In genomic region chr11:116062526-116063171, GRCh38 we compare ENCODE assay signal across 11 cellular contexts.
DNase-seq lines count a peak whose midpoint lies in the region; TF ChIP-seq lines count a peak whose summit lies in the region.
"Had no signal": no experiment of that assay in that cellular context is flagged by ENCODE, and none has a peak within 500 bp of the region (broad histone marks: within the 10 kb centered on the region; RNA-seq: fewer than 3 reads in every experiment).

No MANE protein-coding gene starts in this region.

- H3K27ac ChIP-seq in vagina: no peak overlapping the region
- H3K27ac ChIP-seq: ovary, testis had no signal

- H3K4me3 ChIP-seq in vagina: no peak overlapping the region
- H3K4me3 ChIP-seq: ovary, testis had no signal

- H3K4me3 Mint-ChIP-seq in T-helper 2 cell treated with Interferon-gamma antibody and Interleukin-4, amounts not matched to agents 5 μg/mL and 100 μg/mL, for 36 hours: no peak overlapping the region
- H3K4me3 Mint-ChIP-seq: activated T-cell treated with anti-CD3 and anti-CD28 coated beads, Interleukin-2, amount 50 U/mL, for 4 hours had no signal

- peaks cover 2% of the 10 kb centered on the region for H3K27me3 Mint-ChIP-seq in T-helper 2 cell treated with Interferon-gamma antibody and Interleukin-4, amounts not matched to agents 5 μg/mL and 100 μg/mL, for 36 hours (ENCODE audit: low read depth)

- peaks cover 6% of the 10 kb centered on the region for H3K4me1 Mint-ChIP-seq in T-helper 2 cell treated with Interferon-gamma antibody and Interleukin-4, amounts not matched to agents 5 μg/mL and 100 μg/mL, for 36 hours (ENCODE audit: low read depth)

- DNase-seq in DMS153 (lab: John Stamatoyannopoulos, UW) (peak; percentile 69), M059J (ENCODE audit: low read depth) (peak; percentile 29), NCI-H774 (lab: John Stamatoyannopoulos, UW) (peak; percentile 81), islet precursor cell (peak; percentile 94), SIG-M5 treated with dmso at 0.1 percent for 504 hours (lab: John Stamatoyannopoulos, UW; ENCODE audit: unreplicated experiment) (no peak), vagina (ENCODE audit: extremely low spot score in 2 of 2) (no peak), amniotic stem cell (lab: John Stamatoyannopoulos, UW) (no peak)
- no peak for DNase-seq in T-helper 2 cell treated with Interferon-gamma antibody and Interleukin-4, amounts not matched to agents 5 μg/mL and 100 μg/mL, for 36 hours (ENCODE audit: low spot score)
- DNase-seq: activated T-cell treated with anti-CD3 and anti-CD28 coated beads, Interleukin-2, amount 50 U/mL, for 4 hours; ovary; testis had no signal

- H3K9me3 ChIP-seq in vagina: no peaks in the 10 kb centered on the region
- H3K9me3 ChIP-seq: ovary, testis had no signal

- TF ChIP-seq POLR2A in vagina (IDR thresholded peaks at IDR 0.05): no peak

- H3K36me3 ChIP-seq in vagina: no peaks in the 10 kb centered on the region
- H3K36me3 ChIP-seq: ovary had no signal

- H3K27me3 ChIP-seq in vagina: no peaks in the 10 kb centered on the region
- H3K27me3 ChIP-seq: ovary, testis had no signal

- H3K27ac Mint-ChIP-seq in T-helper 2 cell treated with Interferon-gamma antibody and Interleukin-4, amounts not matched to agents 5 μg/mL and 100 μg/mL, for 36 hours: no peak overlapping the region

- no peak for TF ChIP-seq CTCF in vagina (IDR thresholded peaks at IDR 0.05)

- no peaks in the 10 kb centered on the region for H3K9me3 Mint-ChIP-seq in T-helper 2 cell treated with Interferon-gamma antibody and Interleukin-4, amounts not matched to agents 5 μg/mL and 100 μg/mL, for 36 hours
- H3K9me3 Mint-ChIP-seq: activated T-cell treated with anti-CD3 and anti-CD28 coated beads, Interleukin-2, amount 50 U/mL, for 4 hours had no signal

- no peaks in the 10 kb centered on the region for H3K36me3 Mint-ChIP-seq in T-helper 2 cell treated with Interferon-gamma antibody and Interleukin-4, amounts not matched to agents 5 μg/mL and 100 μg/mL, for 36 hours (ENCODE audit: low read depth)

- H3K4me1 ChIP-seq in vagina: no peaks in the 10 kb centered on the region
- H3K4me1 ChIP-seq: testis had no signal

- intact Hi-C loops in vagina (cut with DNase I): no loop called here

Comparison
In these comparisons a context has a peak if more than half of its experiments do, and no peak if none do; other contexts are left out.
1. DNase-seq: peak in DMS153 (single experiment), M059J (single experiment), NCI-H774 (single experiment) and islet precursor cell (single experiment); none in T-helper 2 cell treated with Interferon-gamma antibody and Interleukin-4, amounts not matched to agents 5 μg/mL and 100 μg/mL, for 36 hours (single experiment), SIG-M5 treated with dmso at 0.1 percent for 504 hours (single experiment), vagina (0 of 2) and amniotic stem cell (single experiment).